In the genomic region with DNA sequence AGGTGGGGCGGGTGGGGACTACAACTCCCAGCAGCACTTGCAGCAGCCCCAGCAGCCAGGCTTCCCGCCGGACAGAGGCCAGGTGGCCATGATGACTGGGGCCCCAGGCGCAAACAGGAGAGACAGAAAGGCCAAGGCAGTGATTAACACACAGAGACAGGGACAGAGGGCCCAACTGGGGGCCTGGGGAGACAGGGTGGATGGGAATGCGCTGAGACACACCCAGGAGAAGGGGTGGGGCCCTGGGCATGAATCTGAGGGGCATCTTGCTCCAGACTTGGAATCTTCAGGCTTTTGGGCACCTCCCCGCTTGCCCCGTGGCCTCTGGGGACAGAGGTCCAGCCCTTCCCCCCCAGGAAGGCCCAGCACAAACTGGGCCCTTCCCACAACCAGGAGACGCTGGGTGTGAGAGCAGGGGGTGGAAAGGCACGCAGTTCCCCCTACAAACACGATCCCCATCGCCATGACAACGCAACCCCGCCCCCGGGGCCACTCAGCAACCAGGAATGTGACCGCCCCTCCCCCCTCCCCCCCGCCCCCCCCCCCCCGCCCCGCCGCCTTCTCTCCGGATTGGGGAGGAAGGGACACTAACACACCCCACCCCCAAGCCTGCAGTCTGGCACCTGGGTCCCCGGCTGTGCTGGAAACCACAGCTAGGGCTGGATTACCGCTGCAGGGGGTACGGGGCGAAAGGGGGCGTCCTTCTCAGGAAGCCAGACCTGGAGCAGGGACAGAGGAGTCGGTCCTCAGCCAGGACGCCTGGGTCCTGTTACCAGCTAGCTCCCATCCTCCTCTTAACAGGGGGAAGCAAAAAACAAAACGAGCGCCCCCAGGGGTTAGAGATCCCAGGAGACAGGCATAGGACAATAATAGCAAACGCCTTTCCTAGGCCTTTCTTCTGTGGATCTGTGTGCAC, we compare ENCODE assay signal across 8 cellular contexts. TPM values are rescaled to one million over a fixed set of nuclear protein-coding genes. Genes with fewer than 3 reads are reported as not detected.
DNase-seq lines count a peak whose midpoint lies in the region; ATAC-seq and TF ChIP-seq lines count a peak whose summit lies in the region.

No MANE protein-coding gene starts in this region.

- H3K4me3 ChIP-seq in epithelial cell of proximal tubule (ENCODE audit: low read depth, low read length): peak overlapping the region; percentile 97
- peak overlapping the region; percentile 49 for H3K4me3 ChIP-seq in mesodermal cell (ENCODE audit: extremely low read depth, insufficient read depth, low read length, poor library complexity, severe bottlenecking)

- H3K36me3 ChIP-seq in mesodermal cell (ENCODE audit: control insufficient read depth, insufficient read depth, low read length): peaks cover 55% of the 10 kb centered on the region

- H3K4me1 ChIP-seq in mesodermal cell (ENCODE audit: control insufficient read depth, insufficient read depth, low read length, poor library complexity, severe bottlenecking): peaks cover 38% of the 10 kb centered on the region

- TF ChIP-seq CTCF in C4-2B (conservative IDR thresholded peaks at IDR 0.05): no peak
- peak; percentile 64 for TF ChIP-seq CTCF in HFFc6 (IDR thresholded peaks at IDR 0.05)
- TF ChIP-seq CTCF in epithelial cell of proximal tubule (conservative IDR thresholded peaks at IDR 0.05; ENCODE audit: low read depth, low read length): peak; percentile 35

- H3K27ac Mint-ChIP-seq in HFFc6: peak overlapping the region; percentile 98
- H3K27ac Mint-ChIP-seq in stimulated activated naive CD8-positive, alpha-beta T cell treated with anti-CD3 and anti-CD28 coated beads, Interleukin-15, amount 100 ng/mL, for 72 hours: peak overlapping the region; percentile 82 to 96

- H3K9me3 Mint-ChIP-seq in HFFc6: no peaks in the 10 kb centered on the region
- no peaks in the 10 kb centered on the region for H3K9me3 Mint-ChIP-seq in stimulated activated naive CD8-positive, alpha-beta T cell treated with anti-CD3 and anti-CD28 coated beads, Interleukin-15, amount 100 ng/mL, for 72 hours

- no peaks in the 10 kb centered on the region; the same call in 1 of the 2 replicates for H3K27me3 Mint-ChIP-seq in HFFc6 (ENCODE audit: insufficient read depth)
- H3K27me3 Mint-ChIP-seq in stimulated activated naive CD8-positive, alpha-beta T cell treated with anti-CD3 and anti-CD28 coated beads, Interleukin-15, amount 100 ng/mL, for 72 hours: no peaks in the 10 kb centered on the region

- no peaks in the 10 kb centered on the region for H3K9me3 ChIP-seq in mesodermal cell (ENCODE audit: control insufficient read depth, low read length)

- peak; percentile 91 for DNase-seq in HFFc6
- DNase-seq in NCI-H524 treated with DMSO at 0.1 percent for 48 hours (lab: John Stamatoyannopoulos, UW): peak; percentile 24
- DNase-seq in activated CD8-positive, alpha-beta memory T cell treated with anti-CD3 and anti-CD28 coated beads, Interleukin-2, amount 50 U/mL, for 4 hours: peak; percentile 62
- DNase-seq in epithelial cell of proximal tubule (ENCODE audit: low read depth): no peak
- no peak for DNase-seq in stimulated activated naive CD8-positive, alpha-beta T cell treated with anti-CD3 and anti-CD28 coated beads, Interleukin-15, amount 100 ng/mL, for 72 hours

- H3K27ac ChIP-seq in C4-2B: peak overlapping the region; percentile 100
- H3K27ac ChIP-seq in mesodermal cell (ENCODE audit: low read depth, low read length, severe bottlenecking): peak overlapping the region; percentile 100

- ATAC-seq in stimulated activated naive CD8-positive, alpha-beta T cell treated with anti-CD3 and anti-CD28 coated beads, Interleukin-15, amount 100 ng/mL, for 72 hours: no peak
- ATAC-seq in HG02885 (IDR thresholded peaks at IDR 0.05; ENCODE audit: poor library complexity, unreplicated experiment): no peak

- peaks cover 35% of the 10 kb centered on the region for H3K36me3 Mint-ChIP-seq in HFFc6 (ENCODE audit: low read depth)

- WGBS in mesodermal cell (ENCODE audit: insufficient coverage in 2 of 2), 2 experiments: 0 to 1% methylated on average over 15 to 17 of the region's 30 CpGs

- H3K4me3 Mint-ChIP-seq in HFFc6: peak overlapping the region; percentile 98
- H3K4me3 Mint-ChIP-seq in stimulated activated naive CD8-positive, alpha-beta T cell treated with anti-CD3 and anti-CD28 coated beads, Interleukin-15, amount 100 ng/mL, for 72 hours: peak overlapping the region; percentile 80 to 93

- peaks cover 57% of the 10 kb centered on the region for H3K4me1 Mint-ChIP-seq in HFFc6 (ENCODE audit: low read depth)
- H3K4me1 Mint-ChIP-seq in stimulated activated naive CD8-positive, alpha-beta T cell treated with anti-CD3 and anti-CD28 coated beads, Interleukin-15, amount 100 ng/mL, for 72 hours: peaks cover 84% of the 10 kb centered on the region

RNA-seq across cellular contexts. Expression of gene HDGF, which starts 4.5 kb away (rescaled TPM):
- total RNA-seq in HFFc6 (2021; fragmentation: NEBNext Ultra II Directional; extraction: Animal tissue kit (Norgen Biotek cat#: 25700)): 100 to 1,000 TPM; 229 to 324 (median 315) TPM
- 279 and 348 TPM in 2 replicates for total RNA-seq in epithelial cell of proximal tubule
- polyA plus RNA-seq in mesodermal cell (2013, experiment 1 of 2): 265 TPM
- polyA plus RNA-seq in mesodermal cell (2013, experiment 2 of 2): 248 TPM

RNA-seq across cellular contexts. Expression of gene MRPL24, which starts 6.1 kb away (rescaled TPM):
- total RNA-seq in HFFc6 (2021; fragmentation: NEBNext Ultra II Directional; extraction: Animal tissue kit (Norgen Biotek cat#: 25700)): 10 to 100 TPM; 82.5 to 93.7 (median 86.8) TPM
- total RNA-seq in epithelial cell of proximal tubule: 47.7 and 65.8 TPM in 2 replicates
- polyA plus RNA-seq in mesodermal cell (2013, experiment 1 of 2): 42.2 TPM
- polyA plus RNA-seq in mesodermal cell (2013, experiment 2 of 2): 38.4 TPM

RNA-seq across cellular contexts. Expression of gene ISG20L2, which starts 18.4 kb away (rescaled TPM):
- total RNA-seq in HFFc6 (2021; fragmentation: NEBNext Ultra II Directional; extraction: Animal tissue kit (Norgen Biotek cat#: 25700)): 10 to 100 TPM; 16.2 to 26.9 (median 20.6) TPM
- 19.4 and 26.4 TPM in 2 replicates for total RNA-seq in epithelial cell of proximal tubule
- polyA plus RNA-seq in mesodermal cell (2013, experiment 1 of 2): 31.7 TPM
- 24.1 TPM for polyA plus RNA-seq in mesodermal cell (2013, experiment 2 of 2)

RNA-seq across cellular contexts. Expression of gene METTL25B, which starts 18.7 kb away (rescaled TPM):
- 10 to 100 TPM; 11.2 to 16.0 (median 13.9) TPM for total RNA-seq in HFFc6 (2021; fragmentation: NEBNext Ultra II Directional; extraction: Animal tissue kit (Norgen Biotek cat#: 25700))
- 6.9 and 19.9 TPM in 2 replicates for total RNA-seq in epithelial cell of proximal tubule
- polyA plus RNA-seq in mesodermal cell (2013, experiment 1 of 2): 31.7 TPM
- 24.9 TPM for polyA plus RNA-seq in mesodermal cell (2013, experiment 2 of 2)

RNA-seq across cellular contexts. Expression of gene PRCC, which starts 20.4 kb away (rescaled TPM):
- total RNA-seq in HFFc6 (2021; fragmentation: NEBNext Ultra II Directional; extraction: Animal tissue kit (Norgen Biotek cat#: 25700)): 10 to 100 TPM; 67.0 to 79.3 (median 71.5) TPM
- 49.5 and 51.2 TPM in 2 replicates for total RNA-seq in epithelial cell of proximal tubule
- 88.8 TPM for polyA plus RNA-seq in mesodermal cell (2013, experiment 1 of 2)
- 79.1 TPM for polyA plus RNA-seq in mesodermal cell (2013, experiment 2 of 2)

Comparison
In these comparisons a context has a peak if more than half of its experiments do, and no peak if none do; other contexts are left out.
1. DNase-seq: peak in HFFc6 (single experiment), NCI-H524 treated with DMSO at 0.1 percent for 48 hours (single experiment) and activated CD8-positive, alpha-beta memory T cell treated with anti-CD3 and anti-CD28 coated beads, Interleukin-2, amount 50 U/mL, for 4 hours (single experiment); none in epithelial cell of proximal tubule (single experiment) and stimulated activated naive CD8-positive, alpha-beta T cell treated with anti-CD3 and anti-CD28 coated beads, Interleukin-15, amount 100 ng/mL, for 72 hours (0 of 2).